8 cellular contexts compared by ENCODE assay signal in genomic region chr4:37978509-37978908, GRCh38. TPM values are rescaled to one million over a fixed set of nuclear protein-coding genes. Genes with fewer than 3 reads are reported as not detected.
DNase-seq lines count a peak whose midpoint lies in the region; ATAC-seq and TF ChIP-seq lines count a peak whose summit lies in the region.

No MANE protein-coding gene starts in this region.

- H3K4me3 ChIP-seq in OCI-LY3 (ENCODE audit: low read length) (peak overlapping the region; percentile 85), rectal smooth muscle tissue (ENCODE audit: low read length) (peak overlapping the region; percentile 78)

- H3K36me3 ChIP-seq in OCI-LY3 (replicated peaks; ENCODE audit: low read depth, low read length) (no peaks in the 10 kb centered on the region), rectal smooth muscle tissue (ENCODE audit: control insufficient read depth, insufficient read depth, low read length) (no peaks in the 10 kb centered on the region)

- peak overlapping the region; percentile 92 for H3K4me2 ChIP-seq in OCI-LY3 (ENCODE audit: low read length)

- H3K27ac ChIP-seq in OCI-LY3 (ENCODE audit: low read length) (0 out of 2 replicates have a peak overlapping the region, but pooled peaks have one; percentile 46), epithelial cell of prostate (peak overlapping the region; percentile 70), rectal smooth muscle tissue (ENCODE audit: low read depth, low read length) (peak overlapping the region; percentile 93)

- no peak for ATAC-seq in esophagus mucosa
- ATAC-seq in HG03097 (IDR thresholded peaks at IDR 0.05; ENCODE audit: low FRiP score, unreplicated experiment): no peak
- no peak for ATAC-seq in left lobe of liver

- H2AFZ ChIP-seq in OCI-LY3 (ENCODE audit: low read depth, low read length): no peak overlapping the region

- H3K4me1 ChIP-seq in OCI-LY3 (ENCODE audit: low read length) (peaks cover 21% of the 10 kb centered on the region), rectal smooth muscle tissue (ENCODE audit: control insufficient read depth, insufficient read depth, low read length) (peaks cover 21% of the 10 kb centered on the region)

- peaks cover 37% of the 10 kb centered on the region for H4K20me1 ChIP-seq in OCI-LY3 (ENCODE audit: insufficient read depth, low read length)

- H3K27me3 ChIP-seq in OCI-LY3 (ENCODE audit: low read depth, low read length) (peaks cover 13% of the 10 kb centered on the region), rectal smooth muscle tissue (ENCODE audit: control insufficient read depth, insufficient read depth, low read length) (no peaks in the 10 kb centered on the region)

- peak overlapping the region; percentile 95 for H3K9ac ChIP-seq in OCI-LY3 (ENCODE audit: low read length)
- no peak overlapping the region for H3K9ac ChIP-seq in rectal smooth muscle tissue (ENCODE audit: low read length)

- peaks cover 24% of the 10 kb centered on the region for H3K79me2 ChIP-seq in OCI-LY3 (ENCODE audit: low read length)

- no peak for TF ChIP-seq CTCF in OCI-LY3 (IDR thresholded peaks at IDR 0.05; ENCODE audit: low read depth, low read length)

- no peaks in the 10 kb centered on the region for H3K9me3 ChIP-seq in OCI-LY3 (ENCODE audit: insufficient read depth, low read length)

- DNase-seq in EH (ENCODE audit: low read depth): peak; percentile 34
- DNase-seq in epithelial cell of prostate (ENCODE audit: low read depth, low spot score): no peak
- no peak for DNase-seq in SW480 (ENCODE audit: low spot score)
- DNase-seq in left lobe of liver (ENCODE audit: low spot score): no peak

RNA-seq across cellular contexts. Expression of gene PTTG2, which starts 18.3 kb away (rescaled TPM):
- 0.44 TPM for total RNA-seq in esophagus mucosa
- not detected for total RNA-seq in left lobe of liver
